ENCODE assay signal across 1 cellular context in the genomic region with DNA sequence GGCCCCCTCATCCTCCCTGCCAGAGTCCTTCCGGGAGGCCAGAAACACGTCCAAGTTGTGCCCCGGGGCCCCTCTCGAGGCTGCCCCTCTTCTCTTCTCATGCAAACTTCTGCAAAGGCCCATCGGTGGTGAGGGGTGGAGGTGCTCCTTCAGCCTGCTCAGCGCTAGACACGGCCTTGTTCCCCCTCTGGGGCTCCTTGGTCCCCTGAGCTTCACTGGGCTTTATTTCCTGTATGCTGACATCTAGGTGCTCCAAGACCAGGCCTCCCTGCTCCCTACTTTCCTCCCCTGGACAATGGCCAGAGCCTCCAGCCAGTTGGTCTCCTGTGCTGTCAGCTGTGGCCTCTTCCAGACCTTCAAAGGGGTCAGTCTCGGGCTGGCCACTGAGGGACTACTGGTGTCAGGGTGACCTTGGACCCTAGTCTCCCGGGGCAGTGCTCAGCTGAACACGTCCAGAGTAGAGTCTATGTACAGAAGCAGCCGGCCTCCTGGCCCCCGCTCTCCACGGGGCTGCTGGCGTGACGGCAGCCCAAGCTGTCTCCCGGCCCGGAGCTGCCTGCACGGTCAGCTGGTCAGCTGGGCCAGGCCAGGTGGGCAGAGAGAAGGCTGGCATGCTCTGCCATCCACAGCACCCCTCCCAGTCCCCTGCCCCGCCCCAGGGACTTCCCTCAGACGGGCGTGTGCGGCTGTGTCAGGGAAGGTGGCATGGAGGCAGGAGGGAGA.
TF ChIP-seq lines count a peak whose summit lies in the region.

No MANE protein-coding gene starts in this region.

TF ChIP-seq in HepG2, 621 proteins besides CTCF, POLR2A, EP300 and RAD21 (continued from another document and continues in another):
- no peak for TF ChIP-seq SALL2 (CRISPR knock-in tag; IDR thresholded peaks at IDR 0.05)
- no peak; the same call in 1 of the 2 replicates for TF ChIP-seq ZNF563 (CRISPR knock-in tag; IDR thresholded peaks at IDR 0.05)
- no peak for TF ChIP-seq CEBPG (CRISPR knock-in tag; IDR thresholded peaks at IDR 0.05)
- TF ChIP-seq JUN (CRISPR knock-in tag; IDR thresholded peaks at IDR 0.05), result no peak
- TF ChIP-seq ZNF709 (CRISPR knock-in tag; IDR thresholded peaks at IDR 0.05), result no peak
- TF ChIP-seq, protein P1, sequence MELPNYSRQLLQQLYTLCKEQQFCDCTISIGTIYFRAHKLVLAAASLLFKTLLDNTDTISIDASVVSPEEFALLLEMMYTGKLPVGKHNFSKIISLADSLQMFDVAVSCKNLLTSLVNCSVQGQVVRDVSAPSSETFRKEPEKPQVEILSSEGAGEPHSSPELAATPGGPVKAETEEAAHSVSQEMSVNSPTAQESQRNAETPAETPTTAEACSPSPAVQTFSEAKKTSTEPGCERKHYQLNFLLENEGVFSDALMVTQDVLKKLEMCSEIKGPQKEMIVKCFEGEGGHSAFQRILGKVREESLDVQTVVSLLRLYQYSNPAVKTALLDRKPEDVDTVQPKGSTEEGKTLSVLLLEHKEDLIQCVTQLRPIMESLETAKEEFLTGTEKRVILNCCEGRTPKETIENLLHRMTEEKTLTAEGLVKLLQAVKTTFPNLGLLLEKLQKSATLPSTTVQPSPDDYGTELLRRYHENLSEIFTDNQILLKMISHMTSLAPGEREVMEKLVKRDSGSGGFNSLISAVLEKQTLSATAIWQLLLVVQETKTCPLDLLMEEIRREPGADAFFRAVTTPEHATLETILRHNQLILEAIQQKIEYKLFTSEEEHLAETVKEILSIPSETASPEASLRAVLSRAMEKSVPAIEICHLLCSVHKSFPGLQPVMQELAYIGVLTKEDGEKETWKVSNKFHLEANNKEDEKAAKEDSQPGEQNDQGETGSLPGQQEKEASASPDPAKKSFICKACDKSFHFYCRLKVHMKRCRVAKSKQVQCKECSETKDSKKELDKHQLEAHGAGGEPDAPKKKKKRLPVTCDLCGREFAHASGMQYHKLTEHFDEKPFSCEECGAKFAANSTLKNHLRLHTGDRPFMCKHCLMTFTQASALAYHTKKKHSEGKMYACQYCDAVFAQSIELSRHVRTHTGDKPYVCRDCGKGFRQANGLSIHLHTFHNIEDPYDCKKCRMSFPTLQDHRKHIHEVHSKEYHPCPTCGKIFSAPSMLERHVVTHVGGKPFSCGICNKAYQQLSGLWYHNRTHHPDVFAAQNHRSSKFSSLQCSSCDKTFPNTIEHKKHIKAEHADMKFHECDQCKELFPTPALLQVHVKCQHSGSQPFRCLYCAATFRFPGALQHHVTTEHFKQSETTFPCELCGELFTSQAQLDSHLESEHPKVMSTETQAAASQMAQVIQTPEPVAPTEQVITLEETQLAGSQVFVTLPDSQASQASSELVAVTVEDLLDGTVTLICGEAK (IDR thresholded peaks at IDR 0.05), result no peak
- TF ChIP-seq, protein P1 (CRISPR knock-in tag; IDR thresholded peaks at IDR 0.05), result peak; percentile 55; the same call in 1 of the 2 replicates
- TF ChIP-seq ZNF350 (CRISPR knock-in tag; IDR thresholded peaks at IDR 0.05; ENCODE audit: borderline replicate concordance, low read depth), result peak; percentile 61; the same call in 1 of the 2 replicates
- peak; percentile 78; the same call in 1 of the 2 replicates for TF ChIP-seq ZNF331 (CRISPR knock-in tag; IDR thresholded peaks at IDR 0.05)
- TF ChIP-seq ZBTB42 (CRISPR knock-in tag; IDR thresholded peaks at IDR 0.05), result no peak
- TF ChIP-seq WIZ (CRISPR knock-in tag; IDR thresholded peaks at IDR 0.05), result no peak
- peak; percentile 36 for TF ChIP-seq SRSF1 (optimal IDR thresholded peaks at IDR 0.05; ENCODE audit: low read depth, low read length)
- TF ChIP-seq, protein P2, sequence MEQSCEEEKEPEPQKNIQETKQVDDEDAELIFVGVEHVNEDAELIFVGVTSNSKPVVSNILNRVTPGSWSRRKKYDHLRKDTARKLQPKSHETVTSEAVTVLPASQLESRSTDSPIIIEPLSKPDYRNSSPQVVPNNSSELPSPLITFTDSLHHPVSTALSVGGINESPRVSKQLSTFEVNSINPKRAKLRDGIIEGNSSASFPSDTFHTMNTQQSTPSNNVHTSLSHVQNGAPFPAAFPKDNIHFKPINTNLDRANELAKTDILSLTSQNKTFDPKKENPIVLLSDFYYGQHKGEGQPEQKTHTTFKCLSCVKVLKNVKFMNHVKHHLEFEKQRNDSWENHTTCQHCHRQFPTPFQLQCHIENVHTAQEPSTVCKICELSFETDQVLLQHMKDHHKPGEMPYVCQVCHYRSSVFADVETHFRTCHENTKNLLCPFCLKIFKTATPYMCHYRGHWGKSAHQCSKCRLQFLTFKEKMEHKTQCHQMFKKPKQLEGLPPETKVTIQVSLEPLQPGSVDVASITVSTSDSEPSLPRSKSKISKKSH (CRISPR knock-in tag; IDR thresholded peaks at IDR 0.05; ENCODE audit: borderline replicate concordance), result no peak; the same call in 1 of the 2 replicates
- TF ChIP-seq MEIS1 (CRISPR knock-in tag; IDR thresholded peaks at IDR 0.05; ENCODE audit: borderline replicate concordance), result peak; percentile 75; the same call in 1 of the 2 replicates
- TF ChIP-seq ZNF720 (CRISPR knock-in tag; IDR thresholded peaks at IDR 0.05), result no peak
- TF ChIP-seq, protein P3, sequence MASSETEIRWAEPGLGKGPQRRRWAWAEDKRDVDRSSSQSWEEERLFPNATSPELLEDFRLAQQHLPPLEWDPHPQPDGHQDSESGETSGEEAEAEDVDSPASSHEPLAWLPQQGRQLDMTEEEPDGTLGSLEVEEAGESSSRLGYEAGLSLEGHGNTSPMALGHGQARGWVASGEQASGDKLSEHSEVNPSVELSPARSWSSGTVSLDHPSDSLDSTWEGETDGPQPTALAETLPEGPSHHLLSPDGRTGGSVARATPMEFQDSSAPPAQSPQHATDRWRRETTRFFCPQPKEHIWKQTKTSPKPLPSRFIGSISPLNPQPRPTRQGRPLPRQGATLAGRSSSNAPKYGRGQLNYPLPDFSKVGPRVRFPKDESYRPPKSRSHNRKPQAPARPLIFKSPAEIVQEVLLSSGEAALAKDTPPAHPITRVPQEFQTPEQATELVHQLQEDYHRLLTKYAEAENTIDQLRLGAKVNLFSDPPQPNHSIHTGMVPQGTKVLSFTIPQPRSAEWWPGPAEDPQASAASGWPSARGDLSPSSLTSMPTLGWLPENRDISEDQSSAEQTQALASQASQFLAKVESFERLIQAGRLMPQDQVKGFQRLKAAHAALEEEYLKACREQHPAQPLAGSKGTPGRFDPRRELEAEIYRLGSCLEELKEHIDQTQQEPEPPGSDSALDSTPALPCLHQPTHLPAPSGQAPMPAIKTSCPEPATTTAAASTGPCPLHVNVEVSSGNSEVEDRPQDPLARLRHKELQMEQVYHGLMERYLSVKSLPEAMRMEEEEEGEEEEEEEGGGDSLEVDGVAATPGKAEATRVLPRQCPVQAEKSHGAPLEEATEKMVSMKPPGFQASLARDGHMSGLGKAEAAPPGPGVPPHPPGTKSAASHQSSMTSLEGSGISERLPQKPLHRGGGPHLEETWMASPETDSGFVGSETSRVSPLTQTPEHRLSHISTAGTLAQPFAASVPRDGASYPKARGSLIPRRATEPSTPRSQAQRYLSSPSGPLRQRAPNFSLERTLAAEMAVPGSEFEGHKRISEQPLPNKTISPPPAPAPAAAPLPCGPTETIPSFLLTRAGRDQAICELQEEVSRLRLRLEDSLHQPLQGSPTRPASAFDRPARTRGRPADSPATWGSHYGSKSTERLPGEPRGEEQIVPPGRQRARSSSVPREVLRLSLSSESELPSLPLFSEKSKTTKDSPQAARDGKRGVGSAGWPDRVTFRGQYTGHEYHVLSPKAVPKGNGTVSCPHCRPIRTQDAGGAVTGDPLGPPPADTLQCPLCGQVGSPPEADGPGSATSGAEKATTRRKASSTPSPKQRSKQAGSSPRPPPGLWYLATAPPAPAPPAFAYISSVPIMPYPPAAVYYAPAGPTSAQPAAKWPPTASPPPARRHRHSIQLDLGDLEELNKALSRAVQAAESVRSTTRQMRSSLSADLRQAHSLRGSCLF (CRISPR knock-in tag; IDR thresholded peaks at IDR 0.05; ENCODE audit: borderline replicate concordance), result no peak
- no peak for TF ChIP-seq ZNF713 (CRISPR knock-in tag; IDR thresholded peaks at IDR 0.05)
- peak; percentile 50; the same call in 1 of the 2 replicates for TF ChIP-seq MZF1 (CRISPR knock-in tag; IDR thresholded peaks at IDR 0.05; ENCODE audit: borderline replicate concordance)
- TF ChIP-seq ZNF138 (CRISPR knock-in tag; IDR thresholded peaks at IDR 0.05; ENCODE audit: low read depth), result no peak
- no peak for TF ChIP-seq TEAD2 (CRISPR knock-in tag; IDR thresholded peaks at IDR 0.05)
- TF ChIP-seq, protein P4, sequence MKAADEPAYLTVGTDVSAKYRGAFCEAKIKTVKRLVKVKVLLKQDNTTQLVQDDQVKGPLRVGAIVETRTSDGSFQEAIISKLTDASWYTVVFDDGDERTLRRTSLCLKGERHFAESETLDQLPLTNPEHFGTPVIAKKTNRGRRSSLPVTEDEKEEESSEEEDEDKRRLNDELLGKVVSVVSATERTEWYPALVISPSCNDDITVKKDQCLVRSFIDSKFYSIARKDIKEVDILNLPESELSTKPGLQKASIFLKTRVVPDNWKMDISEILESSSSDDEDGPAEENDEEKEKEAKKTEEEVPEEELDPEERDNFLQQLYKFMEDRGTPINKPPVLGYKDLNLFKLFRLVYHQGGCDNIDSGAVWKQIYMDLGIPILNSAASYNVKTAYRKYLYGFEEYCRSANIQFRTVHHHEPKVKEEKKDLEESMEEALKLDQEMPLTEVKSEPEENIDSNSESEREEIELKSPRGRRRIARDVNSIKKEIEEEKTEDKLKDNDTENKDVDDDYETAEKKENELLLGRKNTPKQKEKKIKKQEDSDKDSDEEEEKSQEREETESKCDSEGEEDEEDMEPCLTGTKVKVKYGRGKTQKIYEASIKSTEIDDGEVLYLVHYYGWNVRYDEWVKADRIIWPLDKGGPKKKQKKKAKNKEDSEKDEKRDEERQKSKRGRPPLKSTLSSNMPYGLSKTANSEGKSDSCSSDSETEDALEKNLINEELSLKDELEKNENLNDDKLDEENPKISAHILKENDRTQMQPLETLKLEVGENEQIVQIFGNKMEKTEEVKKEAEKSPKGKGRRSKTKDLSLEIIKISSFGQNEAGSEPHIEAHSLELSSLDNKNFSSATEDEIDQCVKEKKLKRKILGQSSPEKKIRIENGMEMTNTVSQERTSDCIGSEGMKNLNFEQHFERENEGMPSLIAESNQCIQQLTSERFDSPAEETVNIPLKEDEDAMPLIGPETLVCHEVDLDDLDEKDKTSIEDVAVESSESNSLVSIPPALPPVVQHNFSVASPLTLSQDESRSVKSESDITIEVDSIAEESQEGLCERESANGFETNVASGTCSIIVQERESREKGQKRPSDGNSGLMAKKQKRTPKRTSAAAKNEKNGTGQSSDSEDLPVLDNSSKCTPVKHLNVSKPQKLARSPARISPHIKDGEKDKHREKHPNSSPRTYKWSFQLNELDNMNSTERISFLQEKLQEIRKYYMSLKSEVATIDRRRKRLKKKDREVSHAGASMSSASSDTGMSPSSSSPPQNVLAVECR (CRISPR knock-in tag; IDR thresholded peaks at IDR 0.05; ENCODE audit: borderline replicate concordance), result peak; percentile 95
- peak; percentile 95 for TF ChIP-seq RXRA (CRISPR knock-in tag; IDR thresholded peaks at IDR 0.05)
- TF ChIP-seq IKZF4 (CRISPR knock-in tag; IDR thresholded peaks at IDR 0.05; ENCODE audit: borderline replicate concordance, low read depth, not compliant biosample characterization), result no peak
- TF ChIP-seq, protein P5, sequence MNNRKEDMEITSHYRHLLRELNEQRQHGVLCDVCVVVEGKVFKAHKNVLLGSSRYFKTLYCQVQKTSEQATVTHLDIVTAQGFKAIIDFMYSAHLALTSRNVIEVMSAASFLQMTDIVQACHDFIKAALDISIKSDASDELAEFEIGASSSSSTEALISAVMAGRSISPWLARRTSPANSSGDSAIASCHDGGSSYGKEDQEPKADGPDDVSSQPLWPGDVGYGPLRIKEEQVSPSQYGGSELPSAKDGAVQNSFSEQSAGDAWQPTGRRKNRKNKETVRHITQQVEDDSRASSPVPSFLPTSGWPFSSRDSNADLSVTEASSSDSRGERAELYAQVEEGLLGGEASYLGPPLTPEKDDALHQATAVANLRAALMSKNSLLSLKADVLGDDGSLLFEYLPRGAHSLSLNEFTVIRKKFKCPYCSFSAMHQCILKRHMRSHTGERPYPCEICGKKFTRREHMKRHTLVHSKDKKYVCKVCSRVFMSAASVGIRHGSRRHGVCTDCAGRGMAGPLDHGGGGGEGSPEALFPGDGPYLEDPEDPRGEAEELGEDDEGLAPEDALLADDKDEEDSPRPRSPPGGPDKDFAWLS (CRISPR knock-in tag; IDR thresholded peaks at IDR 0.05; ENCODE audit: borderline replicate concordance), result no peak
- TF ChIP-seq, protein P6, sequence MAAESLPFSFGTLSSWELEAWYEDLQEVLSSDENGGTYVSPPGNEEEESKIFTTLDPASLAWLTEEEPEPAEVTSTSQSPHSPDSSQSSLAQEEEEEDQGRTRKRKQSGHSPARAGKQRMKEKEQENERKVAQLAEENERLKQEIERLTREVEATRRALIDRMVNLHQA (CRISPR knock-in tag; IDR thresholded peaks at IDR 0.05), result no peak
- TF ChIP-seq, protein P7, sequence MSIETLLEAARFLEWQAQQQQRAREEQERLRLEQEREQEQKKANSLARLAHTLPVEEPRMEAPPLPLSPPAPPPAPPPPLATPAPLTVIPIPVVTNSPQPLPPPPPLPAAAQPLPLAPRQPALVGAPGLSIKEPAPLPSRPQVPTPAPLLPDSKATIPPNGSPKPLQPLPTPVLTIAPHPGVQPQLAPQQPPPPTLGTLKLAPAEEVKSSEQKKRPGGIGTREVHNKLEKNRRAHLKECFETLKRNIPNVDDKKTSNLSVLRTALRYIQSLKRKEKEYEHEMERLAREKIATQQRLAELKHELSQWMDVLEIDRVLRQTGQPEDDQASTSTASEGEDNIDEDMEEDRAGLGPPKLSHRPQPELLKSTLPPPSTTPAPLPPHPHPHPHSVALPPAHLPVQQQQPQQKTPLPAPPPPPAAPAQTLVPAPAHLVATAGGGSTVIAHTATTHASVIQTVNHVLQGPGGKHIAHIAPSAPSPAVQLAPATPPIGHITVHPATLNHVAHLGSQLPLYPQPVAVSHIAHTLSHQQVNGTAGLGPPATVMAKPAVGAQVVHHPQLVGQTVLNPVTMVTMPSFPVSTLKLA (IDR thresholded peaks at IDR 0.05), result no peak; the same call in 1 of the 2 replicates
- TF ChIP-seq RBM39 (IDR thresholded peaks at IDR 0.05; ENCODE audit: low read depth, low read length, poor library complexity, severe bottlenecking), result no peak
